ENCODE assay signal across 10 cellular contexts in genomic region chr2:169716229-169716886, GRCh38. TPM values are rescaled to one million over a fixed set of nuclear protein-coding genes. Genes with fewer than 3 reads are reported as not detected.
A peak's percentile ranks its signal among the peaks of the same experiment; 100 is the strongest.
DNase-seq lines count a peak whose midpoint lies in the region; ATAC-seq, FAIRE-seq and TF ChIP-seq lines count a peak whose summit lies in the region.
"Had no signal": no experiment of that assay in that cellular context is flagged by ENCODE, and none has a peak within 500 bp of the region (broad histone marks: within the 10 kb centered on the region; RNA-seq: fewer than 3 reads in every experiment).

No MANE protein-coding gene starts in this region.

- H3K27me3 Mint-ChIP-seq in astrocyte (ENCODE audit: low read depth, unreplicated experiment), result no peaks in the 10 kb centered on the region
- H3K27me3 Mint-ChIP-seq: CD4-positive, CD25-positive, alpha-beta regulatory T cell had no signal

- no peak for FAIRE-seq in astrocyte (lab: Jason Lieb, UNC)

- no peaks in the 10 kb centered on the region for H3K79me2 ChIP-seq in astrocyte (ENCODE audit: insufficient read depth, low read length)

- H3K36me3 ChIP-seq in HEK293 (ENCODE audit: control insufficient read depth in 2 of 2, insufficient read depth in 1 of 2, low read length in 2 of 2) (peaks cover 0 to 4% of the 10 kb centered on the region in 2 experiments; a peak in 1 of 3 replicates), astrocyte (ENCODE audit: insufficient read depth, low read length) (no peaks in the 10 kb centered on the region), liver (ENCODE audit: control insufficient read depth in 4 of 4, insufficient read depth in 3 of 4, low read depth in 1 of 4, low read length in 3 of 4) (no peaks in the 10 kb centered on the region), gastrocnemius medialis (no peaks in the 10 kb centered on the region)

- no peak overlapping the region for H2AFZ ChIP-seq in astrocyte (ENCODE audit: low read depth, low read length)

- POLR2A ChIA-PET in HEK293 (lab: Yijun Ruan, JAX), result interaction anchor here (1.0 kb wide), 2 partner anchors 11 to 29 kb away, joined by 3 to 4 read pairs; no protein-coding TSS in a partner anchor

- no peak overlapping the region for H3K9ac ChIP-seq in astrocyte (ENCODE audit: low read length)
- H3K9ac ChIP-seq in liver (ENCODE audit: low read depth in 1 of 2, low read length in 2 of 2), result no peak overlapping the region

- no peak for TF ChIP-seq CTCF in HEK293 (tag by site-specific recombination; IDR thresholded peaks at IDR 0.05)
- TF ChIP-seq CTCF in astrocyte (IDR thresholded peaks at IDR 0.05; ENCODE audit: insufficient read depth, low read depth, low read length), result no peak
- TF ChIP-seq CTCF in liver (IDR thresholded peaks at IDR 0.05; ENCODE audit: low read depth, low read length, missing input control), result no peak
- TF ChIP-seq CTCF in gastrocnemius medialis (IDR thresholded peaks at IDR 0.05 in 4 of 5, conservative IDR thresholded peaks at IDR 0.05 in 1 of 5), result no peak

- no peak overlapping the region for H3K27ac Mint-ChIP-seq in astrocyte (ENCODE audit: unreplicated experiment)
- H3K27ac Mint-ChIP-seq: CD4-positive, CD25-positive, alpha-beta regulatory T cell had no signal

- no peak for ATAC-seq in HG03045 (IDR thresholded peaks at IDR 0.05; ENCODE audit: unreplicated experiment)
- no peak for ATAC-seq in gastrocnemius medialis
- no peak for ATAC-seq in HG02884 (IDR thresholded peaks at IDR 0.05; ENCODE audit: unreplicated experiment)

- H3K9me3 Mint-ChIP-seq in astrocyte (ENCODE audit: unreplicated experiment), result peaks cover 2% of the 10 kb centered on the region

- H4K20me1 ChIP-seq in astrocyte (ENCODE audit: insufficient read depth, low read length), result no peaks in the 10 kb centered on the region

- H3K4me1 ChIP-seq in HEK293 (ENCODE audit: control insufficient read depth, insufficient read depth, low read length) (peaks cover 11% of the 10 kb centered on the region), astrocyte (ENCODE audit: insufficient read depth, low read length) (no peaks in the 10 kb centered on the region), liver (ENCODE audit: control insufficient read depth in 4 of 4, insufficient read depth in 4 of 4, low read length in 3 of 4) (peaks cover 0 to 19% (median 14%) of the 10 kb centered on the region in 4 donors), gastrocnemius medialis (peaks cover 0 to 9% of the 10 kb centered on the region in 2 donors)

- H3K4me3 ChIP-seq in HEK293 (ENCODE audit: low read depth, low read length), result no peak overlapping the region
- no peak overlapping the region for H3K4me3 ChIP-seq in astrocyte (ENCODE audit: insufficient read depth, low read depth, low read length)
- H3K4me3 ChIP-seq in liver (ENCODE audit: low read depth in 1 of 3, low read length in 3 of 3), result peak overlapping the region; percentile 59 to 69 (median 64)
- H3K4me3 ChIP-seq in gastrocnemius medialis, result no peak overlapping the region

- intact Hi-C loops in gastrocnemius medialis (cut with DNase I; ENCODE audit: low total_unique reads), result no loop called here

- CTCF ChIA-PET in HEK293 (lab: Yijun Ruan, JAX), result interaction anchor here (1.4 kb wide), 1 partner anchor 11 kb away, joined by 5 read pairs; no protein-coding TSS in a partner anchor

- no peaks in the 10 kb centered on the region for H3K27me3 ChIP-seq in astrocyte (ENCODE audit: insufficient read depth, low read length)
- H3K27me3 ChIP-seq in liver (ENCODE audit: control insufficient read depth in 4 of 4, insufficient read depth in 4 of 4, low read length in 3 of 4), result no peaks in the 10 kb centered on the region
- no peaks in the 10 kb centered on the region for H3K27me3 ChIP-seq in gastrocnemius medialis

- peaks cover 2% of the 10 kb centered on the region for H3K36me3 Mint-ChIP-seq in astrocyte (ENCODE audit: low read depth, unreplicated experiment)
- H3K36me3 Mint-ChIP-seq: CD4-positive, CD25-positive, alpha-beta regulatory T cell had no signal

- H3K4me2 ChIP-seq in astrocyte (ENCODE audit: low read length), result peak overlapping the region; percentile 39

- H3K4me3 Mint-ChIP-seq in astrocyte (ENCODE audit: unreplicated experiment), result no peak overlapping the region
- H3K4me3 Mint-ChIP-seq: CD4-positive, CD25-positive, alpha-beta regulatory T cell had no signal

- DNase-seq in A172 (ENCODE audit: low spot score), result peak; percentile 20
- peak; percentile 36 for DNase-seq in astrocyte (ENCODE audit: low read depth)
- no peak for DNase-seq in NCI-H187 treated with DMSO at 0.1 percent for 48 hours (lab: John Stamatoyannopoulos, UW)
- no peak for DNase-seq in gastrocnemius medialis
- DNase-seq: activated CD4-positive, alpha-beta T cell treated with anti-CD3 and anti-CD28 coated beads, Interleukin-2, amount 50 U/mL, for 1 hour; CD4-positive, CD25-positive, alpha-beta regulatory T cell had no signal

- TF ChIP-seq POLR2A in gastrocnemius medialis (IDR thresholded peaks at IDR 0.05), result no peak

- H3K27ac ChIP-seq in HEK293 (ENCODE audit: extremely low read depth, low read depth, low read length) (no peak overlapping the region), astrocyte (ENCODE audit: low read depth, low read length) (no peak overlapping the region), liver (ENCODE audit: low read depth in 1 of 2, low read length in 2 of 2) (peak overlapping the region in 1 of 2 donors; percentile 73), gastrocnemius medialis (no peak overlapping the region)

- 34% methylated on average over 12 of the region's 12 CpGs for WGBS in liver

- H3K4me1 Mint-ChIP-seq in astrocyte (ENCODE audit: low read depth, unreplicated experiment), result peaks cover 4% of the 10 kb centered on the region
- H3K4me1 Mint-ChIP-seq: CD4-positive, CD25-positive, alpha-beta regulatory T cell had no signal

- in situ Hi-C loops in gastrocnemius medialis (cut with MboI; ENCODE audit: low sequenced_read_pairs in 4 of 4), result no loop called here

- H3K9me3 ChIP-seq in HEK293 (ENCODE audit: control insufficient read depth, insufficient read depth, low read depth, low read length), result no peaks in the 10 kb centered on the region
- H3K9me3 ChIP-seq in astrocyte (ENCODE audit: insufficient read depth, low read depth, low read length), result no peaks in the 10 kb centered on the region
- no peaks in the 10 kb centered on the region for H3K9me3 ChIP-seq in liver (ENCODE audit: control insufficient read depth in 4 of 4, low read length in 3 of 4)
- no peaks in the 10 kb centered on the region for H3K9me3 ChIP-seq in gastrocnemius medialis

- no peak for TF ChIP-seq RAD21 in liver (IDR thresholded peaks at IDR 0.05)

TF ChIP-seq in HEK293, 187 proteins besides CTCF, POLR2A, EP300 and RAD21 (continues in another document):
- no peak for TF ChIP-seq IKZF3 (tag by site-specific recombination; IDR thresholded peaks at IDR 0.05)
- TF ChIP-seq ZSCAN18 (tag by site-specific recombination; IDR thresholded peaks at IDR 0.05), result no peak

TF ChIP-seq in liver, 16 proteins besides CTCF, POLR2A, EP300 and RAD21:
- TF ChIP-seq ZBTB33 (IDR thresholded peaks at IDR 0.05), result no peak

RNA-seq across cellular contexts. Expression of gene KLHL23, which starts 17.3 kb away (rescaled TPM):
- 24.9 and 29.0 TPM in 2 replicates for total RNA-seq in A172 (2014; rRNA removed; shearing (Covaris generic))
- total RNA-seq in astrocyte (3.3 and 5.9 TPM in 2 replicates), liver (10 to 100 TPM; 10.2 to 11.9 TPM), gastrocnemius medialis (10 to 100 TPM in 1 of 4 donors, 1 to 10 TPM in 3; 4.2 to 11.5 (median 5.2) TPM)
- 1 to 10 TPM; 2.6 to 5.3 TPM for polyA plus RNA-seq in liver

RNA-seq across cellular contexts. Expression of gene PHOSPHO2, which starts 22.1 kb away (rescaled TPM):
- total RNA-seq in A172 (2014; rRNA removed; shearing (Covaris generic)), result 12.6 and 13.5 TPM in 2 replicates
- total RNA-seq in astrocyte, result 1.9 and 3.0 TPM in 2 replicates
- total RNA-seq in liver, result 1 to 10 TPM; 2.5 to 4.7 TPM
- 1 to 10 TPM; 1.4 to 5.3 TPM for polyA plus RNA-seq in liver
- total RNA-seq in gastrocnemius medialis, result 1 to 10 TPM; 2.0 to 9.4 (median 2.9) TPM

RNA-seq across cellular contexts. Expression of gene CFAP210, which starts 22.2 kb away (rescaled TPM):
- total RNA-seq in A172 (2014; rRNA removed; shearing (Covaris generic)), result not detected in 2 replicates
- total RNA-seq in astrocyte (0.20 TPM in 1 of 2 replicates, not detected in the other), liver (under 1 TPM; 0.08 to 0.33 TPM), gastrocnemius medialis (not detected)
- polyA plus RNA-seq in liver, result under 1 TPM; 0.02 to 0.42 TPM
- total RNA-seq: CD4-positive, CD25-positive, alpha-beta regulatory T cell had no signal
- polyA plus RNA-seq: CD4-positive, CD25-positive, alpha-beta regulatory T cell had no signal

Comparison
In these comparisons a context has a peak if more than half of its experiments do, and no peak if none do; other contexts are left out.
1. DNase-seq: peak in A172 (single experiment) and astrocyte (single experiment); none in NCI-H187 treated with DMSO at 0.1 percent for 48 hours (single experiment) and gastrocnemius medialis (0 of 2).
2. H3K4me3 ChIP-seq: peak in liver (3 of 3); none in HEK293 (single experiment), astrocyte (single experiment) and gastrocnemius medialis (0 of 4).